Comparison of ENCODE assay signal across 23 cellular contexts in the genomic region with DNA sequence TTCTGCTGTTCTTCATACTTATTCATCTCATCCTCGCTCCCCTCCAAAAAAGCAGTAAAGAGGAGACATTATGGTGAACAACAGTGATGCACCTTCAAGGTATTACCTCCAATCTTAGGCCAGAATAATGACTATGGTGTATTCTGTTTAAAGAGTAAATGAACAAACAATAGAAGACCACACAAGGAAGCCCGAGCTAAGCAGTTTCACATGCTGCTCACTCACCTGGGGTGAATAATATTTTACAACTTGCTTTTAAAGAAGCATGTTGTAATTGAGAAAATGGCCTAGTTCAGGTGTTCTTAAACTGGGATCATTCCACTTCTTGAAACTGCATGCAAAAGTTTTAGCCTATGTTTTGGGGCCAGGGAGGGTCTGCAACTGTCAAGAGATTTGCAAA.
DNase-seq lines count a peak whose midpoint lies in the region; ATAC-seq and TF ChIP-seq lines count a peak whose summit lies in the region.
"Had no signal": no experiment of that assay in that cellular context is flagged by ENCODE, and none has a peak within 500 bp of the region (broad histone marks: within the 10 kb centered on the region; RNA-seq: fewer than 3 reads in every experiment).

No MANE protein-coding gene starts in this region.

- H3K4me3 Mint-ChIP-seq in activated CD4-positive, alpha-beta T cell treated with anti-CD3 and anti-CD28 coated beads for 36 hours, result no peak overlapping the region
- H3K4me3 Mint-ChIP-seq in chondrocyte (ENCODE audit: unreplicated experiment), result no peak overlapping the region
- H3K4me3 Mint-ChIP-seq: activated T-cell treated with anti-CD3 and anti-CD28 coated beads, Interleukin-2, amount 50 U/mL, for 4 hours; natural killer cell had no signal

- H4K20me1 ChIP-seq in OCI-LY1 (ENCODE audit: insufficient read depth, low read length), result no peaks in the 10 kb centered on the region

- no peak overlapping the region for H3K4me2 ChIP-seq in OCI-LY1 (ENCODE audit: low read length)

- intact Hi-C loops in activated CD4-positive, alpha-beta T cell treated with anti-CD3 and anti-CD28 coated beads for 36 hours (cut with DNase I, micrococcal nuclease), result loop anchor here in 1 of 2 experiments (5.0 kb wide), 1 partner anchor 510 kb away; no protein-coding TSS in a partner anchor
- intact Hi-C loops in sigmoid colon (cut with DNase I), result no loop called here
- intact Hi-C loops in Right ventricle myocardium inferior (cut with DNase I), result loop anchor here (10.0 kb wide), 2 partner anchors 243 to 287 kb away; no protein-coding TSS in a partner anchor
- intact Hi-C loops in left cardiac atrium (cut with DNase I), result loop anchor here in 1 of 2 donors (10.0 kb wide), 1 partner anchor 583 kb away; a partner anchor contains a TSS

- no peak for DNase-seq in activated CD4-positive, alpha-beta T cell treated with anti-CD3 and anti-CD28 coated beads for 36 hours
- DNase-seq in activated CD4-positive, alpha-beta T cell treated with anti-CD3 and anti-CD28 coated beads, Interleukin-2, amount 50 U/mL, for 4 hours, result no peak
- DNase-seq in chondrocyte (ENCODE audit: low spot score), result no peak
- DNase-seq in sigmoid colon, result no peak
- DNase-seq in Right ventricle myocardium inferior (ENCODE audit: missing footprints), result no peak
- no peak for DNase-seq in left cardiac atrium
- no peak for DNase-seq in NCI-H82 (lab: John Stamatoyannopoulos, UW)
- DNase-seq: activated T-cell treated with anti-CD3 and anti-CD28 coated beads, Interleukin-2, amount 50 U/mL, for 4 hours; GDM1; glutamatergic neuron; mesenchymal stem cell; natural killer cell; NCI-H2029 treated with DMSO at 0.1 percent for 48 hours; NCI-H2227 treated with DMSO at 0.1 percent for 48 hours; NCI-H69; ovary; stimulated activated CD4-positive, alpha-beta T cell treated with anti-CD3 and anti-CD28 coated beads, Interleukin-12 subunit alpha, Interleukin-12 subunit beta, amount 100 ng/mL, for 4 hours; stimulated activated CD4-positive, alpha-beta T cell treated with anti-CD3 and anti-CD28 coated beads, Interleukin-4, amount 100 ng/mL, for 24 hours; stimulated activated naive CD4-positive, alpha-beta T cell treated with Interleukin-2 at 50 U/mL for 16 hours; T-helper 9 cell; thyroid gland had no signal

- no peaks in the 10 kb centered on the region for H3K27me3 Mint-ChIP-seq in activated CD4-positive, alpha-beta T cell treated with anti-CD3 and anti-CD28 coated beads for 36 hours
- H3K27me3 Mint-ChIP-seq in chondrocyte (ENCODE audit: low read depth), result no peaks in the 10 kb centered on the region

- no peak for TF ChIP-seq POLR2A in sigmoid colon (IDR thresholded peaks at IDR 0.05)

- no peaks in the 10 kb centered on the region for H3K9me3 Mint-ChIP-seq in activated CD4-positive, alpha-beta T cell treated with anti-CD3 and anti-CD28 coated beads for 36 hours (ENCODE audit: low read depth)
- no peaks in the 10 kb centered on the region for H3K9me3 Mint-ChIP-seq in chondrocyte (ENCODE audit: low read depth)
- H3K9me3 Mint-ChIP-seq: activated T-cell treated with anti-CD3 and anti-CD28 coated beads, Interleukin-2, amount 50 U/mL, for 4 hours; natural killer cell had no signal

- WGBS in sigmoid colon, 2 donors, result 63 to 89% methylated on average over 2 of the region's 2 CpGs

- H3K36me3 Mint-ChIP-seq in activated CD4-positive, alpha-beta T cell treated with anti-CD3 and anti-CD28 coated beads for 36 hours (ENCODE audit: low read depth), result peaks cover 45% of the 10 kb centered on the region
- H3K36me3 Mint-ChIP-seq in chondrocyte (ENCODE audit: low read depth), result peaks cover 13% of the 10 kb centered on the region
- H3K36me3 Mint-ChIP-seq: natural killer cell had no signal

- POLR2A ChIA-PET in activated CD4-positive, alpha-beta T cell treated with anti-CD3 and anti-CD28 coated beads for 36 hours (lab: Charles Lee), result no interaction called here

- no peaks in the 10 kb centered on the region for H3K9me3 ChIP-seq in OCI-LY1 (ENCODE audit: low read length)
- no peaks in the 10 kb centered on the region for H3K9me3 ChIP-seq in sigmoid colon
- H3K9me3 ChIP-seq: ovary, thyroid gland had no signal

- no peak overlapping the region for H3K9ac ChIP-seq in OCI-LY1 (ENCODE audit: low read length)

- peaks cover 36% of the 10 kb centered on the region for H3K36me3 ChIP-seq in OCI-LY1 (ENCODE audit: insufficient read depth, low read length)
- H3K36me3 ChIP-seq in sigmoid colon, result peaks cover 0 to 12% (median 0%) of the 10 kb centered on the region in 4 donors
- H3K36me3 ChIP-seq: ovary, thyroid gland had no signal

- no peak for TF ChIP-seq EP300 in sigmoid colon (IDR thresholded peaks at IDR 0.05)

- H3K27ac ChIP-seq in OCI-LY1 (ENCODE audit: low read depth, low read length, poor library complexity, severe bottlenecking) (peak overlapping the region; percentile 25), sigmoid colon (peak overlapping the region in 3 of 4 donors; percentile 27 to 69 (median 46))
- H3K27ac ChIP-seq: 22Rv1, ovary, thyroid gland had no signal

- no peaks in the 10 kb centered on the region for H3K9me2 ChIP-seq in OCI-LY1 (ENCODE audit: low read depth, low read length)

- TF ChIP-seq CTCF in OCI-LY1 (IDR thresholded peaks at IDR 0.05; ENCODE audit: low read length) (no peak), chondrocyte (IDR thresholded peaks at IDR 0.05) (no peak), sigmoid colon (IDR thresholded peaks at IDR 0.05) (no peak)

- CTCF ChIA-PET in activated CD4-positive, alpha-beta T cell treated with anti-CD3 and anti-CD28 coated beads for 36 hours (lab: Charles Lee), result no interaction called here

- H3K79me2 ChIP-seq in OCI-LY1 (ENCODE audit: insufficient read depth, low read length), result peaks cover 21% of the 10 kb centered on the region

- H3K27me3 ChIP-seq in OCI-LY1 (ENCODE audit: insufficient read depth, low read length) (no peaks in the 10 kb centered on the region), sigmoid colon (no peaks in the 10 kb centered on the region)
- H3K27me3 ChIP-seq: ovary, thyroid gland had no signal

- no peak for ATAC-seq in activated CD4-positive, alpha-beta T cell treated with anti-CD3 and anti-CD28 coated beads for 36 hours
- no peak for ATAC-seq in Right ventricle myocardium inferior
- ATAC-seq in left cardiac atrium, result no peak
- ATAC-seq: natural killer cell had no signal

- H3K4me3 ChIP-seq in OCI-LY1 (ENCODE audit: low read depth, low read length, poor library complexity, severe bottlenecking), result no peak overlapping the region
- H3K4me3 ChIP-seq in sigmoid colon, result no peak overlapping the region
- H3K4me3 ChIP-seq: ovary, thyroid gland had no signal

- H3K27ac Mint-ChIP-seq in activated CD4-positive, alpha-beta T cell treated with anti-CD3 and anti-CD28 coated beads for 36 hours, result peak overlapping the region; percentile 62
- H3K27ac Mint-ChIP-seq in chondrocyte (ENCODE audit: unreplicated experiment), result peak overlapping the region; percentile 64

- H3F3A ChIP-seq in OCI-LY1 (ENCODE audit: insufficient read depth, low read length), result no peaks in the 10 kb centered on the region

- peaks cover 60% of the 10 kb centered on the region for H3K4me1 Mint-ChIP-seq in activated CD4-positive, alpha-beta T cell treated with anti-CD3 and anti-CD28 coated beads for 36 hours
- peaks cover 86% of the 10 kb centered on the region for H3K4me1 Mint-ChIP-seq in chondrocyte (ENCODE audit: low read depth)

- peaks cover 28% of the 10 kb centered on the region for H3K4me1 ChIP-seq in OCI-LY1 (ENCODE audit: insufficient read depth, low read length, severe bottlenecking)
- peaks cover 0 to 94% (median 67%) of the 10 kb centered on the region in 4 donors for H3K4me1 ChIP-seq in sigmoid colon

- H2AFZ ChIP-seq in OCI-LY1 (ENCODE audit: low read length), result no peak overlapping the region
